In genomic region chr19:2549701-2550191, GRCh38 we compare ENCODE assay signal across 9 cellular contexts.
DNase-seq lines count a peak whose midpoint lies in the region; ATAC-seq and TF ChIP-seq lines count a peak whose summit lies in the region.
"Had no signal": no experiment of that assay in that cellular context is flagged by ENCODE, and none has a peak within 500 bp of the region (broad histone marks: within the 10 kb centered on the region; RNA-seq: fewer than 3 reads in every experiment).

No MANE protein-coding gene starts in this region.

- ATAC-seq in activated CD8-positive, alpha-beta T cell treated with anti-CD3 and anti-CD28 coated beads, Interleukin-2, amount 10 ng/mL, durations not matched to agents 7 days and 5 days: no peak
- no peak for ATAC-seq in HG02623 (IDR thresholded peaks at IDR 0.05; ENCODE audit: unreplicated experiment)

- CTCF ChIA-PET in A673 (lab: Charles Lee): no interaction called here
- CTCF ChIA-PET in activated CD8-positive, alpha-beta T cell treated with anti-CD3 and anti-CD28 coated beads, Interleukin-2, amount 10 ng/mL, durations not matched to agents 7 days and 5 days (lab: Charles Lee): no interaction called here

- H3K36me3 Mint-ChIP-seq in activated CD8-positive, alpha-beta T cell treated with anti-CD3 and anti-CD28 coated beads, Interleukin-2, amount 10 ng/mL, durations not matched to agents 7 days and 5 days (ENCODE audit: low read depth): no peaks in the 10 kb centered on the region

- H3K27ac Mint-ChIP-seq in activated CD8-positive, alpha-beta T cell treated with anti-CD3 and anti-CD28 coated beads, Interleukin-2, amount 10 ng/mL, durations not matched to agents 7 days and 5 days: no peak overlapping the region

- H3K9ac ChIP-seq in mucosa of rectum (ENCODE audit: low read depth in 1 of 2, low read length in 2 of 2): no peak overlapping the region

- no peaks in the 10 kb centered on the region for H3K9me3 Mint-ChIP-seq in activated CD8-positive, alpha-beta T cell treated with anti-CD3 and anti-CD28 coated beads, Interleukin-2, amount 10 ng/mL, durations not matched to agents 7 days and 5 days (ENCODE audit: insufficient read depth)

- no TSS peak for BruUV-seq in A673 (replicated peaks; lab: Mats Ljungman, UMichigan)

- DNase-seq in A673 (ENCODE audit: low spot score): peak; percentile 71
- peak; percentile 98 for DNase-seq in MV-4-11 (lab: John Stamatoyannopoulos, UW)
- peak; percentile 83 for DNase-seq in dermis blood vessel endothelial cell
- no peak for DNase-seq in stimulated activated CD4-positive, alpha-beta T cell treated with anti-CD3 and anti-CD28 coated beads, Interleukin-4, amount 100 ng/mL, for 1 hour
- no peak for DNase-seq in activated CD8-positive, alpha-beta T cell treated with anti-CD3 and anti-CD28 coated beads, Interleukin-2, amount 10 ng/mL, durations not matched to agents 7 days and 5 days
- DNase-seq in DMS 273 treated with DMSO at 0.1 percent for 48 hours (lab: John Stamatoyannopoulos, UW): no peak
- DNase-seq: DMS53 had no signal

- POLR2A ChIA-PET in A673 (lab: Charles Lee; ENCODE audit: low non-redundant PET): no interaction called here
- POLR2A ChIA-PET in activated CD8-positive, alpha-beta T cell treated with anti-CD3 and anti-CD28 coated beads, Interleukin-2, amount 10 ng/mL, durations not matched to agents 7 days and 5 days (lab: Charles Lee): interaction anchor here (4.0 kb wide), 1 partner anchor 73 kb away, joined by 35 read pairs; the partner anchor contains the start of gene GADD45B

- no peaks in the 10 kb centered on the region for H3K9me3 ChIP-seq in A673 (ENCODE audit: low read depth, low read length, poor library complexity, severe bottlenecking)
- no peaks in the 10 kb centered on the region for H3K9me3 ChIP-seq in mucosa of rectum (ENCODE audit: control insufficient read depth in 2 of 2, low read length in 2 of 2)

- H3K27ac ChIP-seq in A673 (ENCODE audit: low read depth, low read length, poor library complexity, severe bottlenecking): peak overlapping the region; percentile 65
- H3K27ac ChIP-seq in mucosa of rectum (ENCODE audit: low read depth in 2 of 2, low read length in 2 of 2): peak overlapping the region; percentile 44 to 65

- H3K4me3 ChIP-seq in A673 (ENCODE audit: low read depth, low read length, poor library complexity, severe bottlenecking) (no peak overlapping the region), mucosa of rectum (ENCODE audit: low read length in 2 of 2) (no peak overlapping the region)

- peaks cover 7% of the 10 kb centered on the region for H3K4me1 ChIP-seq in A673 (ENCODE audit: insufficient read depth, low read length, poor library complexity, severe bottlenecking)
- peaks cover 3 to 9% of the 10 kb centered on the region in 2 donors for H3K4me1 ChIP-seq in mucosa of rectum (ENCODE audit: control insufficient read depth in 2 of 2, insufficient read depth in 2 of 2, low read length in 2 of 2)

- no peaks in the 10 kb centered on the region for H3K36me3 ChIP-seq in A673 (ENCODE audit: insufficient read depth, low read length, poor library complexity, severe bottlenecking)
- no peaks in the 10 kb centered on the region for H3K36me3 ChIP-seq in mucosa of rectum (ENCODE audit: control insufficient read depth in 2 of 2, insufficient read depth in 2 of 2, low read length in 2 of 2)

- H3K27me3 Mint-ChIP-seq in activated CD8-positive, alpha-beta T cell treated with anti-CD3 and anti-CD28 coated beads, Interleukin-2, amount 10 ng/mL, durations not matched to agents 7 days and 5 days (ENCODE audit: low read depth): no peaks in the 10 kb centered on the region

- no peak overlapping the region for H3K4me3 Mint-ChIP-seq in activated CD8-positive, alpha-beta T cell treated with anti-CD3 and anti-CD28 coated beads, Interleukin-2, amount 10 ng/mL, durations not matched to agents 7 days and 5 days

- H3K27me3 ChIP-seq in A673 (replicated peaks; ENCODE audit: insufficient read depth, low read depth, low read length, poor library complexity): no peaks in the 10 kb centered on the region
- no peaks in the 10 kb centered on the region for H3K27me3 ChIP-seq in mucosa of rectum (ENCODE audit: control insufficient read depth in 2 of 2, insufficient read depth in 2 of 2, low read length in 2 of 2)

- peaks cover 46% of the 10 kb centered on the region for H3K4me1 Mint-ChIP-seq in activated CD8-positive, alpha-beta T cell treated with anti-CD3 and anti-CD28 coated beads, Interleukin-2, amount 10 ng/mL, durations not matched to agents 7 days and 5 days (ENCODE audit: low read depth)

- intact Hi-C loops in A673 (cut with micrococcal nuclease; ENCODE audit: unreplicated experiment): no loop called here

- no peak for TF ChIP-seq CTCF in A673 (conservative IDR thresholded peaks at IDR 0.05; ENCODE audit: low read depth, low read length)

Comparison
In these comparisons a context has a peak if more than half of its experiments do, and no peak if none do; other contexts are left out.
1. DNase-seq: peak in A673 (single experiment), MV-4-11 (single experiment) and dermis blood vessel endothelial cell (single experiment); none in stimulated activated CD4-positive, alpha-beta T cell treated with anti-CD3 and anti-CD28 coated beads, Interleukin-4, amount 100 ng/mL, for 1 hour (single experiment), activated CD8-positive, alpha-beta T cell treated with anti-CD3 and anti-CD28 coated beads, Interleukin-2, amount 10 ng/mL, durations not matched to agents 7 days and 5 days (single experiment) and DMS 273 treated with DMSO at 0.1 percent for 48 hours (single experiment).